In the genomic region with DNA sequence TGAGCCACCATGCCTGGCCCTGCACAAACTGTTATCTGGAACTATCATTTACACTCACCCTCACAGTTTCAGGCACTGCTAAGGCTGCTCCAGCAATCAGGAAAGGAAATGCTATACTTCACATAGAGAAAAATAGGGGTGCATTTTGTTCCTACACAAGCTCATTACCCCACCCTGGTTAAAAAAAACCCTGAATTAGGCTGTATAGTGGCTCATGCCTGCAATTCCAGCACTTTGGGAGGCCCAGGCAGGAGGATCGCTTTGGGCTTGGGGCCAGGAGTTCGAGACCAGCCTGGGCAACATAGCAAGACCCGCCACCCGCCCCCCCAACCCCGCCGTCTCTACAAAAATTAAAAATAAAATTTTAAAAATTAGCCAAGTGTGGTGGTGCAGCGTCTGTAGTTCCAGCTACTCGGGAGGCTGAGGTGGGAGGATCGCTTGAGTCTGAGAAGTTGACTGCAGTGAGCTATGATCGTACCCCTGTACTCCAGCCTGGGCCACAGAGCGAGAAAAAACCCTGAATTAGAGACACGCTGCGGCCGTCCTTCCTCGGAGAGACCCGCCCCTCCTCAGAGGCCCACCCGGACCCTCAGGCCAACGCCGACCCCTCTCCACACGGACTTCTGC, we compare ENCODE assay signal across 8 cellular contexts. TPM values are rescaled to one million over a fixed set of nuclear protein-coding genes. Genes with fewer than 3 reads are reported as not detected.
A peak's percentile ranks its signal among the peaks of the same experiment; 100 is the strongest.
DNase-seq lines count a peak whose midpoint lies in the region; ATAC-seq and TF ChIP-seq lines count a peak whose summit lies in the region.

No MANE protein-coding gene starts in this region.

- 18 to 25% (median 19%) methylated on average over 19 to 20 of the region's 20 CpGs for WGBS in spleen, 5 donors

- CTCF ChIA-PET in A673 (lab: Charles Lee): interaction anchor here (0.7 kb wide), 1 partner anchor 12 kb away, joined by 3 read pairs; no protein-coding TSS in a partner anchor
- CTCF ChIA-PET in activated CD4-positive, alpha-beta memory T cell treated with anti-CD3 and anti-CD28 coated beads, Interleukin-2, amount 10 ng/mL, durations not matched to agents 7 days and 5 days (lab: Charles Lee): interaction anchor here (0.7 kb wide), 1 partner anchor 25 kb away, joined by 3 read pairs; no protein-coding TSS in a partner anchor

- DNase-seq in A673 (ENCODE audit: low spot score): no peak
- DNase-seq in HFF-Myc (ENCODE audit: extremely low read depth, low read depth): no peak
- no peak for DNase-seq in activated CD4-positive, alpha-beta memory T cell treated with anti-CD3 and anti-CD28 coated beads, Interleukin-2, amount 10 ng/mL, durations not matched to agents 7 days and 5 days
- no peak for DNase-seq in right atrium auricular region (ENCODE audit: low spot score)
- DNase-seq in spleen: no peak
- DNase-seq in NCI-H524 treated with DMSO at 0.1 percent for 48 hours (lab: John Stamatoyannopoulos, UW): no peak

- no peaks in the 10 kb centered on the region for H3K9me3 ChIP-seq in A673 (ENCODE audit: low read depth, low read length, poor library complexity, severe bottlenecking)
- no peaks in the 10 kb centered on the region for H3K9me3 ChIP-seq in right atrium auricular region
- no peaks in the 10 kb centered on the region for H3K9me3 ChIP-seq in spleen

- H3K4me1 ChIP-seq in A673 (ENCODE audit: insufficient read depth, low read length, poor library complexity, severe bottlenecking) (peaks cover 15% of the 10 kb centered on the region), right atrium auricular region (peaks cover 0 to 32% of the 10 kb centered on the region in 2 donors), spleen (peaks cover 13 to 63% (median 40%) of the 10 kb centered on the region in 6 donors)

- H3K4me3 Mint-ChIP-seq in activated CD4-positive, alpha-beta memory T cell treated with anti-CD3 and anti-CD28 coated beads, Interleukin-2, amount 10 ng/mL, durations not matched to agents 7 days and 5 days: peak overlapping the region; percentile 98

- H3K36me3 ChIP-seq in A673 (ENCODE audit: insufficient read depth, low read length, poor library complexity, severe bottlenecking) (peaks cover 34% of the 10 kb centered on the region), right atrium auricular region (peaks cover 23% of the 10 kb centered on the region), spleen (peaks cover 0 to 37% (median 22%) of the 10 kb centered on the region in 6 donors)

- no peaks in the 10 kb centered on the region for H3K27me3 ChIP-seq in A673 (replicated peaks; ENCODE audit: insufficient read depth, low read depth, low read length, poor library complexity)
- H3K27me3 ChIP-seq in right atrium auricular region: no peaks in the 10 kb centered on the region
- no peaks in the 10 kb centered on the region for H3K27me3 ChIP-seq in spleen (replicated peaks in 1 of 7)

- no peak for TF ChIP-seq CTCF in A673 (conservative IDR thresholded peaks at IDR 0.05; ENCODE audit: low read depth, low read length)
- TF ChIP-seq CTCF in HFF-Myc (IDR thresholded peaks at IDR 0.05; ENCODE audit: low read depth, low read length, missing control alignments): no peak
- no peak for TF ChIP-seq CTCF in right atrium auricular region (IDR thresholded peaks at IDR 0.05)
- TF ChIP-seq CTCF in spleen (IDR thresholded peaks at IDR 0.05 in 8 of 11, conservative IDR thresholded peaks at IDR 0.05 in 3 of 11): no peak

- intact Hi-C loops in A673 (cut with micrococcal nuclease; ENCODE audit: unreplicated experiment): no loop called here
- intact Hi-C loops in spleen (cut with DNase I; ENCODE audit: low total_unique reads): no loop called here

- H3K4me3 ChIP-seq in A673 (ENCODE audit: low read depth, low read length, poor library complexity, severe bottlenecking) (peak overlapping the region; percentile 89), HFF-Myc (replicated peaks; ENCODE audit: low read depth, low read length) (peak overlapping the region; percentile 91), right atrium auricular region (peak overlapping the region; percentile 96), spleen (peak overlapping the region; percentile 78 to 99 (median 96))

- no peak for TF ChIP-seq POLR2A in spleen (IDR thresholded peaks at IDR 0.05)

- H3K4me1 Mint-ChIP-seq in activated CD4-positive, alpha-beta memory T cell treated with anti-CD3 and anti-CD28 coated beads, Interleukin-2, amount 10 ng/mL, durations not matched to agents 7 days and 5 days: peaks cover 43% of the 10 kb centered on the region

- BruUV-seq in A673 (replicated peaks; lab: Mats Ljungman, UMichigan): TSS peak; percentile 37

- H3K27ac ChIP-seq in A673 (ENCODE audit: low read depth, low read length, poor library complexity, severe bottlenecking) (peak overlapping the region; percentile 92), right atrium auricular region (peak overlapping the region; percentile 88 to 89), spleen (peak overlapping the region; percentile 80 to 94 (median 86))

- H3K36me3 Mint-ChIP-seq in activated CD4-positive, alpha-beta memory T cell treated with anti-CD3 and anti-CD28 coated beads, Interleukin-2, amount 10 ng/mL, durations not matched to agents 7 days and 5 days (ENCODE audit: low read depth): peaks cover 22% of the 10 kb centered on the region

- H3K27ac Mint-ChIP-seq in activated CD4-positive, alpha-beta memory T cell treated with anti-CD3 and anti-CD28 coated beads, Interleukin-2, amount 10 ng/mL, durations not matched to agents 7 days and 5 days: peak overlapping the region; percentile 86

- no peaks in the 10 kb centered on the region for H3K27me3 Mint-ChIP-seq in activated CD4-positive, alpha-beta memory T cell treated with anti-CD3 and anti-CD28 coated beads, Interleukin-2, amount 10 ng/mL, durations not matched to agents 7 days and 5 days

- ATAC-seq in HG02588 (IDR thresholded peaks at IDR 0.05; ENCODE audit: unreplicated experiment) (no peak), GM21367 (IDR thresholded peaks at IDR 0.05; ENCODE audit: unreplicated experiment) (no peak)

- POLR2A ChIA-PET in A673 (lab: Charles Lee; ENCODE audit: low non-redundant PET): no interaction called here
- POLR2A ChIA-PET in activated CD4-positive, alpha-beta memory T cell treated with anti-CD3 and anti-CD28 coated beads, Interleukin-2, amount 10 ng/mL, durations not matched to agents 7 days and 5 days (lab: Charles Lee): interaction anchor here (0.8 to 3.2 kb wide), 12 partner anchors 10 to 120 kb away, joined by 3 to 15 read pairs (median 6); a partner anchor contains a TSS

- H3K9me3 Mint-ChIP-seq in activated CD4-positive, alpha-beta memory T cell treated with anti-CD3 and anti-CD28 coated beads, Interleukin-2, amount 10 ng/mL, durations not matched to agents 7 days and 5 days: no peaks in the 10 kb centered on the region

RNA-seq across cellular contexts. Expression of a gene that starts 0.5 kb away (rescaled TPM):
- 8.4 and 11.8 TPM in 2 replicates for total RNA-seq in A673 (2021)
- total RNA-seq in activated CD4-positive, alpha-beta memory T cell treated with anti-CD3 and anti-CD28 coated beads, Interleukin-2, amount 10 ng/mL, durations not matched to agents 7 days and 5 days: 1 to 10 TPM; 6.6 to 7.5 TPM
- total RNA-seq in right atrium auricular region: 1 to 10 TPM; 4.6 to 5.3 TPM
- total RNA-seq in spleen: 10 to 100 TPM in 1 of 7 donors, 1 to 10 TPM in 6; 4.0 to 17.5 (median 7.5) TPM
- 1 to 10 TPM; 2.1 to 4.4 (median 3.2) TPM for polyA plus RNA-seq in spleen

RNA-seq across cellular contexts. Expression of a gene that starts 0.7 kb away (rescaled TPM):
- total RNA-seq in A673 (2021): 75.3 and 87.5 TPM in 2 replicates
- total RNA-seq in activated CD4-positive, alpha-beta memory T cell treated with anti-CD3 and anti-CD28 coated beads, Interleukin-2, amount 10 ng/mL, durations not matched to agents 7 days and 5 days: 10 to 100 TPM; 64.1 to 66.2 TPM
- total RNA-seq in right atrium auricular region: 10 to 100 TPM; 12.4 to 18.8 TPM
- 10 to 100 TPM; 29.9 to 40.3 (median 35.1) TPM for total RNA-seq in spleen
- polyA plus RNA-seq in spleen: 10 to 100 TPM; 28.7 to 49.6 (median 46.7) TPM

RNA-seq across cellular contexts. Expression of a gene that starts 27.9 kb away (rescaled TPM):
- 411 and 461 TPM in 2 replicates for total RNA-seq in A673 (2021)
- 100 to 1,000 TPM; 354 to 390 TPM for total RNA-seq in activated CD4-positive, alpha-beta memory T cell treated with anti-CD3 and anti-CD28 coated beads, Interleukin-2, amount 10 ng/mL, durations not matched to agents 7 days and 5 days
- 1,000 to 10,000 TPM; 2,443 to 2,651 TPM for total RNA-seq in right atrium auricular region
- 100 to 1,000 TPM; 129 to 348 (median 166) TPM for total RNA-seq in spleen
- 100 to 1,000 TPM; 689 to 920 (median 827) TPM for polyA plus RNA-seq in spleen

RNA-seq across cellular contexts. Expression of a gene that starts 29.3 kb away (rescaled TPM):
- total RNA-seq in A673 (2021): 180 and 194 TPM in 2 replicates
- 100 to 1,000 TPM; 104 to 106 TPM for total RNA-seq in activated CD4-positive, alpha-beta memory T cell treated with anti-CD3 and anti-CD28 coated beads, Interleukin-2, amount 10 ng/mL, durations not matched to agents 7 days and 5 days
- total RNA-seq in right atrium auricular region: 10 to 100 TPM; 36.7 to 57.0 TPM
- total RNA-seq in spleen: 10 to 100 TPM; 48.4 to 72.7 (median 65.7) TPM
- 100 to 1,000 TPM in 2 of 3 donors, 10 to 100 TPM in 1; 98.7 to 124 (median 112) TPM for polyA plus RNA-seq in spleen

RNA-seq across cellular contexts. Expression of a gene that starts 29.7 kb away (rescaled TPM):
- total RNA-seq in A673 (2021) (157 and 164 TPM in 2 replicates), right atrium auricular region (10 to 100 TPM; 70.9 to 93.3 TPM), spleen (10 to 100 TPM; 28.1 to 57.2 (median 52.8) TPM)
- 100 to 1,000 TPM in 1 of 2 experiments, 10 to 100 TPM in 1; 93.8 to 103 TPM for total RNA-seq in activated CD4-positive, alpha-beta memory T cell treated with anti-CD3 and anti-CD28 coated beads, Interleukin-2, amount 10 ng/mL, durations not matched to agents 7 days and 5 days
- polyA plus RNA-seq in spleen: 100 to 1,000 TPM in 2 of 3 donors, 10 to 100 TPM in 1; 83.4 to 117 (median 108) TPM
